14 cellular contexts compared by ENCODE assay signal in the genomic region with DNA sequence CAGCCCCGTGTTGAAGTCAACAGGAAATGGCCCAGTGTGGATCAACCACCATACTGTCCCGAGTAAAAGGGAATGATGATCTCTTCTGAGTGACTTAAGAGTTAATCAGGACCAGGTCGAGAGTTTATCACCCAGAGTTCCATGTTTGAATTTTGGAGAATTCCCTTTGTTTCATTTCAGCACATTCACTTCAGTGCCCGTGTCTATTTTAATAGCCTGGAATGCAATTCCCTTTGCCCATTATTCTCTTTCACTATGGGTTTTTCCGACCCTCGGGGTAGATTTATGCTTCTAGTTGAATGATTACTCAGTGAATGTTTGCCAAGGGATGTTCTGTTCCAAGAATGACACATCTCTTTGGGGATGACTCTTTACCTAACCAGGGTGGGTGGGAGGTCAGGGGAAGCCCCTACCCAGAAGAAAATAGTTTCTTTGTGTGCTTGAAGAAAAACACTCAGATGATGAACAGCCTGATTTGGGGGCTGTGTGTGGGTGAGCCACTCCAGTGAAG.
DNase-seq lines count a peak whose midpoint lies in the region; ATAC-seq and TF ChIP-seq lines count a peak whose summit lies in the region.
"Had no signal": no experiment of that assay in that cellular context is flagged by ENCODE, and none has a peak within 500 bp of the region (broad histone marks: within the 10 kb centered on the region; RNA-seq: fewer than 3 reads in every experiment).

No MANE protein-coding gene starts in this region.

- peak overlapping the region; percentile 36 for H2AFZ ChIP-seq in osteoblast (ENCODE audit: low read length)

- H3K79me2 ChIP-seq in osteoblast (ENCODE audit: insufficient read depth, low read length): no peaks in the 10 kb centered on the region

- no peaks in the 10 kb centered on the region for H3K36me3 Mint-ChIP-seq in CD4-positive, alpha-beta T cell (ENCODE audit: low read depth)
- H3K36me3 Mint-ChIP-seq: activated naive CD4-positive, alpha-beta T cell treated with anti-CD3 and anti-CD28 coated beads, Interleukin-2, amount 50 U/mL, for 72 hours; CD8-positive, alpha-beta T cell had no signal

- no peaks in the 10 kb centered on the region for H3K9me3 ChIP-seq in breast epithelium
- no peaks in the 10 kb centered on the region for H3K9me3 ChIP-seq in osteoblast (ENCODE audit: low read depth, low read length)
- no peaks in the 10 kb centered on the region for H3K9me3 ChIP-seq in colonic mucosa
- H3K9me3 ChIP-seq in CD4-positive, alpha-beta T cell (ENCODE audit: control insufficient read depth, low read length): no peaks in the 10 kb centered on the region
- H3K9me3 ChIP-seq: MG63 had no signal

- in situ Hi-C loops in GM13976 (cut with MboI; ENCODE audit: low sequenced_read_pairs, unreplicated experiment): no loop called here

- H3K27me3 ChIP-seq in breast epithelium (no peaks in the 10 kb centered on the region), osteoblast (ENCODE audit: insufficient read depth, low read length) (no peaks in the 10 kb centered on the region), colonic mucosa (no peaks in the 10 kb centered on the region)
- no peaks in the 10 kb centered on the region for H3K27me3 ChIP-seq in CD4-positive, alpha-beta T cell (ENCODE audit: control insufficient read depth, insufficient read depth, low read length)
- H3K27me3 ChIP-seq: MG63 had no signal

- no peak overlapping the region for H3K27ac Mint-ChIP-seq in CD4-positive, alpha-beta T cell
- H3K27ac Mint-ChIP-seq: activated CD8-positive, alpha-beta T cell treated with anti-CD3 and anti-CD28 coated beads for 36 hours; activated naive CD4-positive, alpha-beta T cell treated with anti-CD3 and anti-CD28 coated beads, Interleukin-2, amount 50 U/mL, for 72 hours; CD8-positive, alpha-beta T cell had no signal

- H3K36me3 ChIP-seq in breast epithelium (no peaks in the 10 kb centered on the region), osteoblast (ENCODE audit: insufficient read depth, low read length) (no peaks in the 10 kb centered on the region), colonic mucosa (no peaks in the 10 kb centered on the region)
- H3K36me3 ChIP-seq: MG63 had no signal

- no peak overlapping the region for H3K9ac ChIP-seq in colonic mucosa (ENCODE audit: low read depth in 2 of 2, low read length in 2 of 2)

- ATAC-seq in GM19023 (IDR thresholded peaks at IDR 0.05; ENCODE audit: unreplicated experiment) (peak; percentile 43), HG03565 (IDR thresholded peaks at IDR 0.05; ENCODE audit: unreplicated experiment) (peak; percentile 29)
- ATAC-seq in CD4-positive, alpha-beta T cell (ENCODE audit: poor library complexity): no peak
- ATAC-seq: activated CD8-positive, alpha-beta T cell treated with anti-CD3 and anti-CD28 coated beads for 36 hours; activated naive CD4-positive, alpha-beta T cell treated with anti-CD3 and anti-CD28 coated beads, Interleukin-2, amount 50 U/mL, for 72 hours; CD8-positive, alpha-beta T cell; sciatic nerve had no signal

- H3K27ac ChIP-seq in breast epithelium (peak overlapping the region; percentile 56 to 83), osteoblast (ENCODE audit: low read depth, low read length) (peak overlapping the region; percentile 23), colonic mucosa (no peak overlapping the region)
- H3K27ac ChIP-seq in CD4-positive, alpha-beta T cell (ENCODE audit: low read depth, low read length): no peak overlapping the region

- H3K9me3 Mint-ChIP-seq in CD4-positive, alpha-beta T cell: no peaks in the 10 kb centered on the region
- H3K9me3 Mint-ChIP-seq: activated CD8-positive, alpha-beta T cell treated with anti-CD3 and anti-CD28 coated beads for 36 hours; CD8-positive, alpha-beta T cell had no signal

- H3K4me1 ChIP-seq in breast epithelium (peaks cover 0 to 4% of the 10 kb centered on the region in 2 donors), osteoblast (ENCODE audit: insufficient read depth, low read length) (peaks cover 25% of the 10 kb centered on the region), colonic mucosa (no peaks in the 10 kb centered on the region)

- H3K4me2 ChIP-seq in osteoblast (ENCODE audit: insufficient read depth, low read length): peak overlapping the region; percentile 53

- POLR2A ChIA-PET in CD4-positive, alpha-beta T cell (lab: Charles Lee): no interaction called here

- DNase-seq in breast epithelium (ENCODE audit: low spot score in 2 of 2) (no peak), osteoblast (ENCODE audit: insufficient read length, low spot score, missing footprints) (no peak), colonic mucosa (no peak), GM13976 (ENCODE audit: low spot score) (no peak), NCI-H524 treated with DMSO at 0.1 percent for 48 hours (lab: John Stamatoyannopoulos, UW) (no peak)
- DNase-seq in CD4-positive, alpha-beta T cell: no peak
- DNase-seq: activated CD8-positive, alpha-beta T cell treated with anti-CD3 and anti-CD28 coated beads for 36 hours; CD8-positive, alpha-beta T cell; hippocampal formation had no signal

- H3K4me3 ChIP-seq in breast epithelium (peak overlapping the region in 1 of 3 donors; percentile 50), osteoblast (ENCODE audit: insufficient read depth, low read length) (peak overlapping the region; percentile 30), colonic mucosa (no peak overlapping the region)
- H3K4me3 ChIP-seq: MG63 had no signal

- H4K20me1 ChIP-seq in osteoblast (ENCODE audit: insufficient read depth, low read length): no peaks in the 10 kb centered on the region

- TF ChIP-seq CTCF in breast epithelium (IDR thresholded peaks at IDR 0.05) (no peak), osteoblast (IDR thresholded peaks at IDR 0.05; ENCODE audit: extremely low read depth, low read depth, low read length) (no peak), colonic mucosa (IDR thresholded peaks at IDR 0.05) (no peak), GM13976 (IDR thresholded peaks at IDR 0.05; ENCODE audit: borderline replicate concordance, control extremely low read depth, extremely low read depth, insufficient read depth, missing control alignments) (no peak)
- TF ChIP-seq CTCF in CD4-positive, alpha-beta T cell (IDR thresholded peaks at IDR 0.05): no peak

- intact Hi-C loops in breast epithelium (cut with DNase I; ENCODE audit: low total_unique reads) (no loop called here), colonic mucosa (cut with DNase I) (loop anchor here (10.0 kb wide), 1 partner anchor 63 kb away; no protein-coding TSS in a partner anchor)
- intact Hi-C loops in CD4-positive, alpha-beta T cell (cut with DNase I, micrococcal nuclease): no loop called here

- no peaks in the 10 kb centered on the region for H3K4me1 Mint-ChIP-seq in CD4-positive, alpha-beta T cell (ENCODE audit: low read depth)

- H3K4me3 Mint-ChIP-seq in CD4-positive, alpha-beta T cell: no peak overlapping the region
- H3K4me3 Mint-ChIP-seq: activated CD8-positive, alpha-beta T cell treated with anti-CD3 and anti-CD28 coated beads for 36 hours; CD8-positive, alpha-beta T cell had no signal

- CTCF ChIA-PET in CD4-positive, alpha-beta T cell (lab: Charles Lee): no interaction called here

- no peaks in the 10 kb centered on the region for H3K27me3 Mint-ChIP-seq in CD4-positive, alpha-beta T cell
- H3K27me3 Mint-ChIP-seq: activated CD8-positive, alpha-beta T cell treated with anti-CD3 and anti-CD28 coated beads for 36 hours had no signal

- TF ChIP-seq POLR2A in breast epithelium (IDR thresholded peaks at IDR 0.05): no peak

Comparison
In these comparisons a context has a peak if more than half of its experiments do, and no peak if none do; other contexts are left out.
1. H3K27ac ChIP-seq: peak in breast epithelium (2 of 2) and osteoblast (single experiment); none in colonic mucosa (single experiment) and CD4-positive, alpha-beta T cell (single experiment).